8 cellular contexts compared by ENCODE assay signal in the genomic region with DNA sequence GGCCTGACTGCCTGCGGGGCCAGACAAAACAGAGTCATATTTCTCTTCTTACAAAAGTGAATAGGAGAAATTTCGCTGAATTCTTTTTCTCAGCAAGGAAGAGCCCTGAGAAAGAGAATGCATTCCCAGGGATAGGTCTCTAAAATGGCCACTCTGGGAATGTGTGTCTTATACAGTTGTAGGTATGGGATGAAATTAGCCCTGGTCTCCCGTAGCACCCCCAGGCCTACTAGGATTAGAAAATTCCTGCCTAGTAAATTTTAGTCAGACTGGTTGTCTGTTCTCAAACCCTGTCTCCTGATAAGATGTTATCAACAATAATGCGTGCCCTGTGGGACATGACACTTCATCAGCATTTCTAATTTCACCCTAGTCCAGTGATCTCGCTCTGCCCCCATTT.
"Had no signal": no experiment of that assay in that cellular context is flagged by ENCODE, and none has a peak within 500 bp of the region (broad histone marks: within the 10 kb centered on the region; RNA-seq: fewer than 3 reads in every experiment).

No MANE protein-coding gene starts in this region.

- FAIRE-seq: HepG2, HTR-8/SVneo, K562 had no signal

- H3K27ac ChIP-seq: HL-60 had no signal

- H3K36me3 Mint-ChIP-seq: IgD-negative memory B cell had no signal

- H3K27ac Mint-ChIP-seq: IgD-negative memory B cell had no signal

- H3K4me3 ChIP-seq: K562 had no signal

- DNase-seq: IMR-90, KBM-7, KG1 had no signal

- H3K4me1 Mint-ChIP-seq: IgD-negative memory B cell had no signal
